ENCODE assay signal across 8 cellular contexts in genomic region chr2:214809751-214810564, GRCh38. TPM values are rescaled to one million over a fixed set of nuclear protein-coding genes. Genes with fewer than 3 reads are reported as not detected.
DNase-seq lines count a peak whose midpoint lies in the region; ATAC-seq and TF ChIP-seq lines count a peak whose summit lies in the region.

No MANE protein-coding gene starts in this region.

- peak overlapping the region; percentile 70 for H3K9ac ChIP-seq in MM.1S (ENCODE audit: low read length)

- no peaks in the 10 kb centered on the region for H3K9me2 ChIP-seq in MM.1S (replicated peaks; ENCODE audit: insufficient read depth, low read length)

- DNase-seq in GDM1 (lab: John Stamatoyannopoulos, UW) (peak; percentile 97), HCEC 1CT (peak; percentile 97), MM.1S (peak; percentile 99), SIG-M5 treated with dmso at 0.1 percent for 504 hours (lab: John Stamatoyannopoulos, UW; ENCODE audit: unreplicated experiment) (peak; percentile 95), substantia nigra (lab: John Stamatoyannopoulos, UW) (peak; percentile 69 to 98 (median 94))
- peak; percentile 82 to 95 (median 90) for DNase-seq in activated naive CD4-positive, alpha-beta T cell (lab: John Stamatoyannopoulos, UW)

- ATAC-seq in gastroesophageal sphincter = peak; percentile 96

- peaks cover 8% of the 10 kb centered on the region for H3K4me1 ChIP-seq in MM.1S (ENCODE audit: low read length)
- peaks cover 0 to 33% (median 2%) of the 10 kb centered on the region in 3 donors for H3K4me1 ChIP-seq in gastroesophageal sphincter
- H3K4me1 ChIP-seq in neutrophil (ENCODE audit: control insufficient read depth in 1 of 2, insufficient read depth in 1 of 2, low read depth in 1 of 2, low read length in 1 of 2) = peaks cover 28 to 29% of the 10 kb centered on the region in 2 experiments

- H3K27me3 ChIP-seq in MM.1S (replicated peaks; ENCODE audit: insufficient read depth, low read length) (no peaks in the 10 kb centered on the region), gastroesophageal sphincter (no peaks in the 10 kb centered on the region), neutrophil (peaks cover 11% of the 10 kb centered on the region)

- TF ChIP-seq CTCF in MM.1S (IDR thresholded peaks at IDR 0.05; ENCODE audit: low read length) = no peak
- TF ChIP-seq CTCF in gastroesophageal sphincter (IDR thresholded peaks at IDR 0.05) = no peak
- peak; percentile 19 for TF ChIP-seq CTCF in neutrophil (IDR thresholded peaks at IDR 0.05)

- peak overlapping the region; percentile 93 for H3K4me2 ChIP-seq in MM.1S (ENCODE audit: low read depth, low read length)

- peaks cover 17% of the 10 kb centered on the region for H4K20me1 ChIP-seq in MM.1S (ENCODE audit: insufficient read depth, low read length)

- peak overlapping the region; percentile 95 for H2AFZ ChIP-seq in MM.1S (ENCODE audit: low read length)

- peak overlapping the region; percentile 91 for H3K4me3 ChIP-seq in MM.1S (ENCODE audit: low read length)
- H3K4me3 ChIP-seq in gastroesophageal sphincter = peak overlapping the region; percentile 42 to 68
- peak overlapping the region; percentile 95 to 97 for H3K4me3 ChIP-seq in neutrophil (ENCODE audit: low read depth in 1 of 2, low read length in 1 of 2)

- peak overlapping the region; percentile 93; the same call in 1 of the 2 replicates for H3K27ac ChIP-seq in MM.1S (ENCODE audit: low read length)
- peak overlapping the region; percentile 45 to 96 (median 92) for H3K27ac ChIP-seq in gastroesophageal sphincter
- H3K27ac ChIP-seq in neutrophil = peak overlapping the region; percentile 80
- peak overlapping the region; percentile 68 for H3K27ac ChIP-seq in substantia nigra (ENCODE audit: low read depth, low read length, poor library complexity, severe bottlenecking)

- peak in 1 of 2 donors; percentile 46 for TF ChIP-seq POLR2A in gastroesophageal sphincter (IDR thresholded peaks at IDR 0.05)

- 0 out of 2 replicates have a peak, but pooled peaks cover 7% of the 10 kb centered on the region for H3K36me3 ChIP-seq in MM.1S (replicated peaks; ENCODE audit: insufficient read depth, low read length)
- no peaks in the 10 kb centered on the region for H3K36me3 ChIP-seq in gastroesophageal sphincter
- H3K36me3 ChIP-seq in neutrophil = no peaks in the 10 kb centered on the region

- H3F3A ChIP-seq in MM.1S (ENCODE audit: insufficient read depth, low read length) = peaks cover 18% of the 10 kb centered on the region

- WGBS in gastroesophageal sphincter (ENCODE audit: low coverage in 1 of 2), 2 donors = 0 to 7% methylated on average over 2 to 6 of the region's 63 CpGs

- H3K79me2 ChIP-seq in MM.1S (ENCODE audit: low read length) = peaks cover 40% of the 10 kb centered on the region

- no peak for TF ChIP-seq EP300 in gastroesophageal sphincter (IDR thresholded peaks at IDR 0.05)

- no peaks in the 10 kb centered on the region for H3K9me3 ChIP-seq in MM.1S (replicated peaks; ENCODE audit: insufficient read depth, low read length)
- H3K9me3 ChIP-seq in gastroesophageal sphincter = no peaks in the 10 kb centered on the region
- H3K9me3 ChIP-seq in neutrophil = no peaks in the 10 kb centered on the region

RNA-seq across cellular contexts. Expression of gene BARD1, which starts 0.5 kb away (rescaled TPM):
- total RNA-seq in gastroesophageal sphincter = 10 to 100 TPM; 13.9 to 52.9 (median 20.1) TPM

Comparison
In these comparisons a context has a peak if more than half of its experiments do, and no peak if none do; other contexts are left out.
1. Peak in every context shown above with its lines: DNase-seq, ATAC-seq, H3K4me3 ChIP-seq and H3K27ac ChIP-seq.